8 cellular contexts compared by ENCODE assay signal in the genomic region with DNA sequence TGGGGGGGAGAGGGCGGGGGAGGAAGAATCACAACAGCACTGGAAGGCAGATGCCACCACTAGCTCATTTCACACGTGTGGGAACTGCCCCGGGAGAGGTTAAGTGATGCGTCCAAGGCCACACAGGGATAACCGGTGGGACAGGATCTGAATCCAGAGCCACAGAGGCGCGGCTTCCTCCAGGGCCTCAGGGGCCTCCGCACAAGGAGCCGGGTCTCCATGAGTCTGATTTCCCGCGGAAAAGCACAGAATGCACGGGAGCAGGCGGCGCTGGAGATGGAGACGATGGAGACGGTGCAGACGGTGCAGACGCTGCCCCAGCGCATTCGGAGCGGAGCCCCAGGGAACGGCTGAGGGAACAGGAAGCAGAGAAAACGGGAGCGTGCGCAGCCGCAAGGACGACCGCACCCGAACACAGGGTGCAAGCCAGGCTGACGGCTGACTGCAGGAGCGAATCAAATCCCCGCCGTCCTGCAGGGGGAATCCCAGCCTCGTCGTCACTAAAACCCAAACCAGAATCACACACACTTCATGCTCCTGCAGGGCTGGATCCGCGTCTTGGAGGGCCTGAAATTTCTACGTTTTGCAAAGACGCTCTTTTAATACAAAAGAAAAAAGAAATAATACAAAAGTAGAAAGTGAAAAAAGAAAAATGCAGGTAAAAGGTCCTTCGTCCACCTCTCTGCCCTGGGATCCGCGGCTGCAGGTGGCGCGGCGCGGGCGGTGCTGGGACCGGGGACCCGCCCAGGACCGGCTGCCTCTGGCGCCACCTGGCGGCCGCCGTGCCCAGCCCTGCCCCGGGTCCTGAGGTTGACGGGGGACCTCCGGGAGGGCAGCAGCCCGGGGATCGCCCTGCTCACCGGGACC. TPM values are rescaled to one million over a fixed set of nuclear protein-coding genes. Genes with fewer than 3 reads are reported as not detected.
DNase-seq lines count a peak whose midpoint lies in the region; ATAC-seq and TF ChIP-seq lines count a peak whose summit lies in the region.

No MANE protein-coding gene starts in this region.

- ATAC-seq in HG02759 (IDR thresholded peaks at IDR 0.05; ENCODE audit: unreplicated experiment): peak; percentile 88
- peak; percentile 88 to 92 (median 92) for ATAC-seq in natural killer cell

- DNase-seq in NCI-H2171 treated with DMSO at 0.1 percent for 48 hours (lab: John Stamatoyannopoulos, UW) (peak; percentile 57), activated T-cell treated with anti-CD3 and anti-CD28 coated beads for 1 hour (ENCODE audit: low read depth) (peak; percentile 69), erythroblast (lab: John Stamatoyannopoulos, UW) (peak; percentile 65 to 84), natural killer cell (peak; percentile 79), dedifferentiated amniotic fluid mesenchymal stem cell (ENCODE audit: extremely low spot score) (no peak)
- DNase-seq in stimulated activated naive CD4-positive, alpha-beta T cell treated with Interleukin-2 at 50 U/mL for 16 hours (lab: John Stamatoyannopoulos, UW): peak; percentile 71

- peak; percentile 99 for TF ChIP-seq CTCF in natural killer cell (IDR thresholded peaks at IDR 0.05)

- H3K36me3 Mint-ChIP-seq in natural killer cell: no peaks in the 10 kb centered on the region

- H3K27ac Mint-ChIP-seq in natural killer cell: peak overlapping the region; percentile 80 to 83

- peak; percentile 8 for TF ChIP-seq POLR2A in GM15510 (IDR thresholded peaks at IDR 0.05; ENCODE audit: borderline replicate concordance, extremely low read depth, insufficient read length)
- TF ChIP-seq POLR2A in erythroblast (IDR thresholded peaks at IDR 0.05; ENCODE audit: low read length): no peak

- no peaks in the 10 kb centered on the region for H3K9me3 Mint-ChIP-seq in natural killer cell

- H3K4me3 Mint-ChIP-seq in natural killer cell: peak overlapping the region; percentile 95

- H3K4me1 Mint-ChIP-seq in natural killer cell: peaks cover 6 to 16% of the 10 kb centered on the region in 2 donors

- no peaks in the 10 kb centered on the region for H3K27me3 Mint-ChIP-seq in natural killer cell (ENCODE audit: low read depth in 2 of 2)

- intact Hi-C loops in natural killer cell (cut with micrococcal nuclease): loop anchor here (1.0 kb wide), 1 partner anchor 57 kb away; no protein-coding TSS in a partner anchor

RNA-seq across cellular contexts. Expression of a gene that starts 20.4 kb away (rescaled TPM):
- total RNA-seq in natural killer cell: 10 to 100 TPM in 2 of 3 donors, 1 to 10 TPM in 1; 7.9 to 14.4 (median 14.1) TPM

RNA-seq across cellular contexts. Expression of a gene that starts 53.3 kb away (rescaled TPM):
- total RNA-seq in natural killer cell: 100 to 1,000 TPM; 244 to 264 (median 247) TPM
